ENCODE assay signal across 10 cellular contexts in the genomic region with DNA sequence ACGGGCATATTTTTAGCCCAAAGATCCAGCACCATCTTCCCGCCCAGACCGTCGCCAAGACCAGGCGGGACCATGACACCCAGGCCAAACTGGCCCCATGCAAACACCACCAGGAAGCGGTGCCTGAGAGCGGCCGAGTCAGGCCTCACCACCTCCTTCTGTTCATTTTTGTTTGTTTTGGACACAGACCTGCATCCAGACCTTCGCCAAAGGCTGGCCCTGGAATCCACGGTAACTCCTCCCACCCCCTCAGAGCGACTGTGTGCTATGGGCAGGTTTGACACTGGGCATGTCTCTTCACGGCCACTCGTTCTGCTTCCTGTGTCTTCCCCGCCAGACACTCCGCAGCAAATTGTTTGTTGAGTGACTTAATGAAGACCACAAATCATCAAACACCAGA. TPM values are rescaled to one million over a fixed set of nuclear protein-coding genes. Genes with fewer than 3 reads are reported as not detected.
A peak's percentile ranks its signal among the peaks of the same experiment; 100 is the strongest.
DNase-seq lines count a peak whose midpoint lies in the region; FAIRE-seq and TF ChIP-seq lines count a peak whose summit lies in the region.
"Had no signal": no experiment of that assay in that cellular context is flagged by ENCODE, and none has a peak within 500 bp of the region (broad histone marks: within the 10 kb centered on the region; RNA-seq: fewer than 3 reads in every experiment).

No MANE protein-coding gene starts in this region.

- peak; percentile 13 for FAIRE-seq in HTR-8/SVneo (lab: Jason Lieb, UNC)
- FAIRE-seq in islet of Langerhans (lab: Jason Lieb, UNC): peak; percentile 89
- FAIRE-seq: GM12878 had no signal

- peaks cover 27 to 99% (median 82%) of the 10 kb centered on the region in 6 donors for H3K4me1 ChIP-seq in spleen

- in situ Hi-C loops in astrocyte of the spinal cord (cut with HindIII; ENCODE audit: low sequenced_read_pairs): no loop called here

- H3K4me1 Mint-ChIP-seq in activated T-helper 2 cell treated with anti-CD3 and anti-CD28 coated beads, Interferon-gamma antibody, Interleukin-2, Interleukin-4, amounts not matched to agents 10 μg/mL and 5 μg/mL and 100 μg/mL, durations not matched to agents 14 hours and 24 hours and 36 hours (ENCODE audit: low read depth): peaks cover 14% of the 10 kb centered on the region

- no peaks in the 10 kb centered on the region for H3K9me3 ChIP-seq in spleen

- no peaks in the 10 kb centered on the region for H3K9me3 Mint-ChIP-seq in activated T-helper 2 cell treated with anti-CD3 and anti-CD28 coated beads, Interferon-gamma antibody, Interleukin-2, Interleukin-4, amounts not matched to agents 10 μg/mL and 5 μg/mL and 100 μg/mL, durations not matched to agents 14 hours and 24 hours and 36 hours
- H3K9me3 Mint-ChIP-seq: immature natural killer cell had no signal

- no peaks in the 10 kb centered on the region for H3K36me3 Mint-ChIP-seq in activated T-helper 2 cell treated with anti-CD3 and anti-CD28 coated beads, Interferon-gamma antibody, Interleukin-2, Interleukin-4, amounts not matched to agents 10 μg/mL and 5 μg/mL and 100 μg/mL, durations not matched to agents 14 hours and 24 hours and 36 hours (ENCODE audit: low read depth)

- H3K27ac ChIP-seq in spleen: peak overlapping the region in 5 of 8 donors; percentile 50 to 93 (median 84)

- H3K4me3 ChIP-seq in astrocyte of the spinal cord (ENCODE audit: low read depth, low read length): no peak overlapping the region
- no peak overlapping the region for H3K4me3 ChIP-seq in spleen
- H3K4me3 ChIP-seq: GM12878 had no signal

- TF ChIP-seq CTCF in astrocyte of the spinal cord (IDR thresholded peaks at IDR 0.05; ENCODE audit: low read depth, low read length) (no peak), spleen (IDR thresholded peaks at IDR 0.05 in 8 of 11, conservative IDR thresholded peaks at IDR 0.05 in 3 of 11) (no peak)

- no peaks in the 10 kb centered on the region for H3K27me3 ChIP-seq in spleen (replicated peaks in 1 of 7)

- intact Hi-C loops in spleen (cut with DNase I; ENCODE audit: low total_unique reads): no loop called here
- intact Hi-C loops in activated T-helper 2 cell treated with anti-CD3 and anti-CD28 coated beads, Interferon-gamma antibody, Interleukin-2, Interleukin-4, amounts not matched to agents 10 μg/mL and 5 μg/mL and 100 μg/mL, durations not matched to agents 14 hours and 24 hours and 36 hours (cut with micrococcal nuclease): no loop called here

- H3K4me3 Mint-ChIP-seq in activated T-helper 2 cell treated with anti-CD3 and anti-CD28 coated beads, Interferon-gamma antibody, Interleukin-2, Interleukin-4, amounts not matched to agents 10 μg/mL and 5 μg/mL and 100 μg/mL, durations not matched to agents 14 hours and 24 hours and 36 hours (ENCODE audit: low read depth): no peak overlapping the region

- DNase-seq in HTR-8/SVneo (ENCODE audit: insufficient read length, low spot score): no peak
- DNase-seq in astrocyte of the spinal cord (ENCODE audit: low read depth, low spot score): peak; percentile 81
- DNase-seq in spleen: no peak
- DNase-seq in activated T-helper 2 cell treated with anti-CD3 and anti-CD28 coated beads, Interferon-gamma antibody, Interleukin-2, Interleukin-4, amounts not matched to agents 10 μg/mL and 5 μg/mL and 100 μg/mL, durations not matched to agents 14 hours and 24 hours and 36 hours (ENCODE audit: low spot score): no peak
- no peak for DNase-seq in SKM-1 treated with dmso at 0.1 percent for 144 hours (lab: John Stamatoyannopoulos, UW; ENCODE audit: unreplicated experiment)
- no peak for DNase-seq in stimulated activated naive CD4-positive, alpha-beta T cell (lab: John Stamatoyannopoulos, UW)
- no peak for DNase-seq in LoVo (ENCODE audit: low spot score)
- DNase-seq: immature natural killer cell had no signal

- H3K27me3 Mint-ChIP-seq in activated T-helper 2 cell treated with anti-CD3 and anti-CD28 coated beads, Interferon-gamma antibody, Interleukin-2, Interleukin-4, amounts not matched to agents 10 μg/mL and 5 μg/mL and 100 μg/mL, durations not matched to agents 14 hours and 24 hours and 36 hours (ENCODE audit: low read depth): no peaks in the 10 kb centered on the region

- TF ChIP-seq POLR2A in spleen (IDR thresholded peaks at IDR 0.05): no peak

- peaks cover 0 to 28% (median 0%) of the 10 kb centered on the region in 6 donors for H3K36me3 ChIP-seq in spleen

- 62 to 72% (median 66%) methylated on average over 11 to 15 of the region's 15 CpGs for WGBS in spleen, 5 donors

- no peak overlapping the region for H3K27ac Mint-ChIP-seq in activated T-helper 2 cell treated with anti-CD3 and anti-CD28 coated beads, Interferon-gamma antibody, Interleukin-2, Interleukin-4, amounts not matched to agents 10 μg/mL and 5 μg/mL and 100 μg/mL, durations not matched to agents 14 hours and 24 hours and 36 hours
- H3K27ac Mint-ChIP-seq: immature natural killer cell had no signal

RNA-seq across cellular contexts. Expression of a gene that starts 47.2 kb away (rescaled TPM):
- total RNA-seq in spleen: 100 to 1,000 TPM; 145 to 236 (median 174) TPM
- polyA plus RNA-seq in spleen: 10 to 100 TPM; 13.2 to 60.6 (median 17.2) TPM
- total RNA-seq in activated T-helper 2 cell treated with anti-CD3 and anti-CD28 coated beads, Interferon-gamma antibody, Interleukin-2, Interleukin-4, amounts not matched to agents 10 μg/mL and 5 μg/mL and 100 μg/mL, durations not matched to agents 14 hours and 24 hours and 36 hours: 109 and 119 TPM in 2 replicates
